In the genomic region with DNA sequence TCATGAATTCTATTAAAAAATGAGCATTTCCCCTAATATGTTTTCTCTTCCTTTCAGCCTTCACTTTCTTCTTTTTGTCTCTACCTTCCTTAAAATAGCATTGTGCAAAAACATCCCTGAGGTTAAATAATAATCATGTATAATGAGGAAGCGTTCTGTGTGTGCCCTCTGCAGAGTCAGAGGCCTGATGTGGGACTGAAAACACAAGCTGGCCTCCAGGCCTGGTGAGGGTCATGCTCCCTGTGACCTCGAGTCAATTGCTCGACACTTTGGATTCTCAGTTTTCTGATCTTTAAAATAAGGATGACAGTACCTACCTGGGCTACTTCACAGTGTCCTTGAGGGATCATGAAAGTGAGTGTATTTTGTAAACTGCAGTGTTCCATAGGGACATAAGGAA, we compare ENCODE assay signal across 1 cellular context.
TF ChIP-seq lines count a peak whose summit lies in the region.

No MANE protein-coding gene starts in this region.

TF ChIP-seq in GM23338, 12 proteins besides CTCF, POLR2A, EP300 and RAD21 (continued from another document):
- TF ChIP-seq, protein P1, sequence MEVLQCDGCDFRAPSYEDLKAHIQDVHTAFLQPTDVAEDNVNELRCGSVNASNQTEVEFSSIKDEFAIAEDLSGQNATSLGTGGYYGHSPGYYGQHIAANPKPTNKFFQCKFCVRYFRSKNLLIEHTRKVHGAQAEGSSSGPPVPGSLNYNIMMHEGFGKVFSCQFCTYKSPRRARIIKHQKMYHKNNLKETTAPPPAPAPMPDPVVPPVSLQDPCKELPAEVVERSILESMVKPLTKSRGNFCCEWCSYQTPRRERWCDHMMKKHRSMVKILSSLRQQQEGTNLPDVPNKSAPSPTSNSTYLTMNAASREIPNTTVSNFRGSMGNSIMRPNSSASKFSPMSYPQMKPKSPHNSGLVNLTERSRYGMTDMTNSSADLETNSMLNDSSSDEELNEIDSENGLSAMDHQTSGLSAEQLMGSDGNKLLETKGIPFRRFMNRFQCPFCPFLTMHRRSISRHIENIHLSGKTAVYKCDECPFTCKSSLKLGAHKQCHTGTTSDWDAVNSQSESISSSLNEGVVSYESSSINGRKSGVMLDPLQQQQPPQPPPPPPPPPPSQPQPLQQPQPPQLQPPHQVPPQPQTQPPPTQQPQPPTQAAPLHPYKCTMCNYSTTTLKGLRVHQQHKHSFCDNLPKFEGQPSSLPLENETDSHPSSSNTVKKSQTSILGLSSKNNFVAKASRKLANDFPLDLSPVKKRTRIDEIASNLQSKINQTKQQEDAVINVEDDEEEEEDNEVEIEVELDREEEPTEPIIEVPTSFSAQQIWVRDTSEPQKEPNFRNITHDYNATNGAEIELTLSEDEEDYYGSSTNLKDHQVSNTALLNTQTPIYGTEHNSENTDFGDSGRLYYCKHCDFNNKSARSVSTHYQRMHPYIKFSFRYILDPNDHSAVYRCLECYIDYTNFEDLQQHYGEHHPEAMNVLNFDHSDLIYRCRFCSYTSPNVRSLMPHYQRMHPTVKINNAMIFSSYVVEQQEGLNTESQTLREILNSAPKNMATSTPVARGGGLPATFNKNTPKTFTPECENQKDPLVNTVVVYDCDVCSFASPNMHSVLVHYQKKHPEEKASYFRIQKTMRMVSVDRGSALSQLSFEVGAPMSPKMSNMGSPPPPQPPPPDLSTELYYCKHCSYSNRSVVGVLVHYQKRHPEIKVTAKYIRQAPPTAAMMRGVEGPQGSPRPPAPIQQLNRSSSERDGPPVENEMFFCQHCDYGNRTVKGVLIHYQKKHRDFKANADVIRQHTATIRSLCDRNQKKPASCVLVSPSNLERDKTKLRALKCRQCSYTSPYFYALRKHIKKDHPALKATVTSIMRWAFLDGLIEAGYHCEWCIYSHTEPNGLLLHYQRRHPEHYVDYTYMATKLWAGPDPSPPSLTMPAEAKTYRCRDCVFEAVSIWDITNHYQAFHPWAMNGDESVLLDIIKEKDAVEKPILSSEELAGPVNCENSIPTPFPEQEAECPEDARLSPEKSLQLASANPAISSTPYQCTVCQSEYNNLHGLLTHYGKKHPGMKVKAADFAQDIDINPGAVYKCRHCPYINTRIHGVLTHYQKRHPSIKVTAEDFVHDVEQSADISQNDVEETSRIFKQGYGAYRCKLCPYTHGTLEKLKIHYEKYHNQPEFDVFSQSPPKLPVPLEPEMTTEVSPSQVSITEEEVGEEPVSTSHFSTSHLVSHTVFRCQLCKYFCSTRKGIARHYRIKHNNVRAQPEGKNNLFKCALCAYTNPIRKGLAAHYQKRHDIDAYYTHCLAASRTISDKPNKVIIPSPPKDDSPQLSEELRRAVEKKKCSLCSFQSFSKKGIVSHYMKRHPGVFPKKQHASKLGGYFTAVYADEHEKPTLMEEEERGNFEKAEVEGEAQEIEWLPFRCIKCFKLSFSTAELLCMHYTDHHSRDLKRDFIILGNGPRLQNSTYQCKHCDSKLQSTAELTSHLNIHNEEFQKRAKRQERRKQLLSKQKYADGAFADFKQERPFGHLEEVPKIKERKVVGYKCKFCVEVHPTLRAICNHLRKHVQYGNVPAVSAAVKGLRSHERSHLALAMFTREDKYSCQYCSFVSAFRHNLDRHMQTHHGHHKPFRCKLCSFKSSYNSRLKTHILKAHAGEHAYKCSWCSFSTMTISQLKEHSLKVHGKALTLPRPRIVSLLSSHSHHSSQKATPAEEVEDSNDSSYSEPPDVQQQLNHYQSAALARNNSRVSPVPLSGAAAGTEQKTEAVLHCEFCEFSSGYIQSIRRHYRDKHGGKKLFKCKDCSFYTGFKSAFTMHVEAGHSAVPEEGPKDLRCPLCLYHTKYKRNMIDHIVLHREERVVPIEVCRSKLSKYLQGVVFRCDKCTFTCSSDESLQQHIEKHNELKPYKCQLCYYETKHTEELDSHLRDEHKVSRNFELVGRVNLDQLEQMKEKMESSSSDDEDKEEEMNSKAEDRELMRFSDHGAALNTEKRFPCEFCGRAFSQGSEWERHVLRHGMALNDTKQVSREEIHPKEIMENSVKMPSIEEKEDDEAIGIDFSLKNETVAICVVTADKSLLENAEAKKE (CRISPR knock-in tag; IDR thresholded peaks at IDR 0.05) = no peak
- TF ChIP-seq, protein P2, sequence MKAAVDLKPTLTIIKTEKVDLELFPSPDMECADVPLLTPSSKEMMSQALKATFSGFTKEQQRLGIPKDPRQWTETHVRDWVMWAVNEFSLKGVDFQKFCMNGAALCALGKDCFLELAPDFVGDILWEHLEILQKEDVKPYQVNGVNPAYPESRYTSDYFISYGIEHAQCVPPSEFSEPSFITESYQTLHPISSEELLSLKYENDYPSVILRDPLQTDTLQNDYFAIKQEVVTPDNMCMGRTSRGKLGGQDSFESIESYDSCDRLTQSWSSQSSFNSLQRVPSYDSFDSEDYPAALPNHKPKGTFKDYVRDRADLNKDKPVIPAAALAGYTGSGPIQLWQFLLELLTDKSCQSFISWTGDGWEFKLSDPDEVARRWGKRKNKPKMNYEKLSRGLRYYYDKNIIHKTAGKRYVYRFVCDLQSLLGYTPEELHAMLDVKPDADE (IDR thresholded peaks at IDR 0.05) = no peak
- no peak for TF ChIP-seq REST (IDR thresholded peaks at IDR 0.05; ENCODE audit: unreplicated experiment)
- no peak for TF ChIP-seq STAT1 (IDR thresholded peaks at IDR 0.05; ENCODE audit: unreplicated experiment)
- no peak for TF ChIP-seq NANOG (IDR thresholded peaks at IDR 0.05; ENCODE audit: borderline replicate concordance)
- no peak for TF ChIP-seq ZNF114 (CRISPR knock-in tag; IDR thresholded peaks at IDR 0.05)
- TF ChIP-seq CREB1 (CRISPR knock-in tag; IDR thresholded peaks at IDR 0.05; ENCODE audit: low read depth) = no peak
TF ChIP-seq in GM23338: peak in this region for 0.
